In genomic region chr1:101309334-101310221, GRCh38 we compare ENCODE assay signal across 8 cellular contexts.
DNase-seq lines count a peak whose midpoint lies in the region; ATAC-seq and TF ChIP-seq lines count a peak whose summit lies in the region.

No MANE protein-coding gene starts in this region.

- peak overlapping the region; percentile 30; the same call in 1 of the 2 replicates for H3K4me3 ChIP-seq in WI38 (ENCODE audit: low read depth, low read length)
- H3K4me3 ChIP-seq in cardiac fibroblast (replicated peaks in 1 of 2; ENCODE audit: low read depth in 2 of 2, low read length in 2 of 2): peak overlapping the region; percentile 37 to 40

- peak; percentile 46 for ATAC-seq in HG02763 (IDR thresholded peaks at IDR 0.05; ENCODE audit: unreplicated experiment)

- peak; percentile 19 for DNase-seq in NCI-H1436 (lab: John Stamatoyannopoulos, UW)
- no peak for DNase-seq in NCI-H1436 treated with DMSO at 0.1 percent for 48 hours (lab: John Stamatoyannopoulos, UW)
- peak; percentile 33 for DNase-seq in NCI-H146 treated with DMSO at 0.1 percent for 48 hours (lab: John Stamatoyannopoulos, UW; ENCODE audit: unreplicated experiment)
- peak; percentile 63 to 74 for DNase-seq in cardiac fibroblast (ENCODE audit: low read depth in 2 of 2)
- DNase-seq in islet precursor cell: peak; percentile 69
- peak; percentile 39 to 57 for DNase-seq in stimulated activated CD4-positive, alpha-beta T cell treated with anti-CD3 and anti-CD28 coated beads, Interleukin-15, amount 100 ng/mL, for 1 hour (ENCODE audit: low read depth in 1 of 2, low spot score in 1 of 2)

- peak; percentile 94 for TF ChIP-seq CTCF in WI38 (IDR thresholded peaks at IDR 0.05; ENCODE audit: low read depth, low read length)
- peak; percentile 90 for TF ChIP-seq CTCF in cardiac fibroblast (IDR thresholded peaks at IDR 0.05; ENCODE audit: low read depth, low read length)
